In genomic region chr22:38982008-38982927, GRCh38 we compare ENCODE assay signal across 1 cellular context.
TF ChIP-seq lines count a peak whose summit lies in the region.

Gene APOBEC3B, plus strand, starts transcription at chr22:38982347. Its CDS starts 107 bp downstream, at chr22:38982454.

TF ChIP-seq in HepG2, 621 proteins besides CTCF, POLR2A, EP300 and RAD21 (continued from another document and continues in another):
- TF ChIP-seq JUN (CRISPR knock-in tag; IDR thresholded peaks at IDR 0.05) (0 out of 2 replicates have a peak, but pooled peaks have one; percentile 17), REL (CRISPR knock-in tag; conservative IDR thresholded peaks at IDR 0.05) (no peak), ZNF720 (CRISPR knock-in tag; IDR thresholded peaks at IDR 0.05) (no peak), SRSF4 (IDR thresholded peaks at IDR 0.05; ENCODE audit: low read depth, low read length, poor library complexity, severe bottlenecking) (no peak), PHF20 (CRISPR knock-in tag; IDR thresholded peaks at IDR 0.05) (0 out of 2 replicates have a peak, but pooled peaks have one; percentile 36), ZNF343 (CRISPR knock-in tag; IDR thresholded peaks at IDR 0.05) (0 out of 2 replicates have a peak, but pooled peaks have one; percentile 35), PRDM15 (CRISPR knock-in tag; IDR thresholded peaks at IDR 0.05) (no peak), ZNF549 (CRISPR knock-in tag; IDR thresholded peaks at IDR 0.05) (no peak), ZBTB38 (CRISPR knock-in tag; IDR thresholded peaks at IDR 0.05) (peak; percentile 15; the same call in 1 of the 2 replicates), ZNF687 (CRISPR knock-in tag; IDR thresholded peaks at IDR 0.05) (peak; percentile 66), TOPORS (CRISPR knock-in tag; IDR thresholded peaks at IDR 0.05) (no peak), ZNF30 (CRISPR knock-in tag; IDR thresholded peaks at IDR 0.05) (no peak), ZNF362 (CRISPR knock-in tag; IDR thresholded peaks at IDR 0.05; ENCODE audit: borderline replicate concordance) (peak; percentile 55; the same call in 1 of the 2 replicates), PHF8 (CRISPR knock-in tag; IDR thresholded peaks at IDR 0.05) (peak; percentile 28; the same call in 1 of the 2 replicates), NR2C2 (CRISPR knock-in tag; IDR thresholded peaks at IDR 0.05; ENCODE audit: borderline replicate concordance) (peak; percentile 80), HMGXB4 (CRISPR knock-in tag; IDR thresholded peaks at IDR 0.05; ENCODE audit: borderline replicate concordance in 1 of 2, low read depth in 1 of 2) (peak in 1 of 2 experiments; percentile 71; a peak in 2 of 4 replicates), TMF1 (CRISPR knock-in tag; IDR thresholded peaks at IDR 0.05; ENCODE audit: low read depth) (no peak), SOX5 (CRISPR knock-in tag; IDR thresholded peaks at IDR 0.05; ENCODE audit: borderline replicate concordance) (0 out of 2 replicates have a peak, but pooled peaks have one; percentile 25), PHF21A (CRISPR knock-in tag; IDR thresholded peaks at IDR 0.05) (0 out of 2 replicates have a peak, but pooled peaks have one; percentile 33), KLF12 (CRISPR knock-in tag; IDR thresholded peaks at IDR 0.05; ENCODE audit: borderline replicate concordance) (no peak), MEIS1 (CRISPR knock-in tag; IDR thresholded peaks at IDR 0.05; ENCODE audit: borderline replicate concordance) (peak; percentile 45; the same call in 1 of the 2 replicates), POLR2G (IDR thresholded peaks at IDR 0.05; ENCODE audit: low read depth, low read length) (0 out of 2 replicates have a peak, but pooled peaks have one; percentile 32), ZNF263 (CRISPR knock-in tag; IDR thresholded peaks at IDR 0.05) (peak; percentile 98), ELF4 (CRISPR knock-in tag; IDR thresholded peaks at IDR 0.05; ENCODE audit: borderline replicate concordance) (0 out of 2 replicates have a peak, but pooled peaks have one; percentile 48), BATF2 (CRISPR knock-in tag; IDR thresholded peaks at IDR 0.05) (no peak), MTF2 (CRISPR knock-in tag; IDR thresholded peaks at IDR 0.05; ENCODE audit: borderline replicate concordance) (0 out of 2 replicates have a peak, but pooled peaks have one; percentile 40), ZNF7 (CRISPR knock-in tag; IDR thresholded peaks at IDR 0.05) (no peak), KDM2A (CRISPR knock-in tag; IDR thresholded peaks at IDR 0.05; ENCODE audit: borderline replicate concordance, low read depth) (peak; percentile 19; the same call in 1 of the 2 replicates), ZNF775 (CRISPR knock-in tag; IDR thresholded peaks at IDR 0.05; ENCODE audit: borderline replicate concordance) (no peak), TFDP1 (CRISPR knock-in tag; IDR thresholded peaks at IDR 0.05; ENCODE audit: borderline replicate concordance) (peak; percentile 91; the same call in 1 of the 2 replicates), ZFP91 (CRISPR knock-in tag; IDR thresholded peaks at IDR 0.05; ENCODE audit: borderline replicate concordance) (peak; percentile 98), ZGPAT (CRISPR knock-in tag; IDR thresholded peaks at IDR 0.05) (0 out of 2 replicates have a peak, but pooled peaks have one; percentile 21), NRL (CRISPR knock-in tag; IDR thresholded peaks at IDR 0.05; ENCODE audit: borderline replicate concordance) (no peak; the same call in 1 of the 2 replicates), SIN3A (IDR thresholded peaks at IDR 0.05; ENCODE audit: borderline replicate concordance, low read depth, low read length) (peak; percentile 82; the same call in 1 of the 2 replicates), NR2F6 (IDR thresholded peaks at IDR 0.05) (no peak), NR2F6 (CRISPR knock-in tag; IDR thresholded peaks at IDR 0.05) (0 out of 2 replicates have a peak, but pooled peaks have one; percentile 30), HOXA7 (CRISPR knock-in tag; IDR thresholded peaks at IDR 0.05) (no peak), IRX3 (CRISPR knock-in tag; IDR thresholded peaks at IDR 0.05; ENCODE audit: borderline replicate concordance, low read depth) (no peak), ELF3 (CRISPR knock-in tag; IDR thresholded peaks at IDR 0.05) (peak; percentile 62; the same call in 1 of the 2 replicates), SAP130 (CRISPR knock-in tag; IDR thresholded peaks at IDR 0.05; ENCODE audit: low read depth) (peak; percentile 94), GMEB1 (CRISPR knock-in tag; IDR thresholded peaks at IDR 0.05; ENCODE audit: borderline replicate concordance) (no peak), MAX (IDR thresholded peaks at IDR 0.05) (0 out of 2 replicates have a peak, but pooled peaks have one; percentile 19)
